Comparison of ENCODE assay signal across 8 cellular contexts in the genomic region with DNA sequence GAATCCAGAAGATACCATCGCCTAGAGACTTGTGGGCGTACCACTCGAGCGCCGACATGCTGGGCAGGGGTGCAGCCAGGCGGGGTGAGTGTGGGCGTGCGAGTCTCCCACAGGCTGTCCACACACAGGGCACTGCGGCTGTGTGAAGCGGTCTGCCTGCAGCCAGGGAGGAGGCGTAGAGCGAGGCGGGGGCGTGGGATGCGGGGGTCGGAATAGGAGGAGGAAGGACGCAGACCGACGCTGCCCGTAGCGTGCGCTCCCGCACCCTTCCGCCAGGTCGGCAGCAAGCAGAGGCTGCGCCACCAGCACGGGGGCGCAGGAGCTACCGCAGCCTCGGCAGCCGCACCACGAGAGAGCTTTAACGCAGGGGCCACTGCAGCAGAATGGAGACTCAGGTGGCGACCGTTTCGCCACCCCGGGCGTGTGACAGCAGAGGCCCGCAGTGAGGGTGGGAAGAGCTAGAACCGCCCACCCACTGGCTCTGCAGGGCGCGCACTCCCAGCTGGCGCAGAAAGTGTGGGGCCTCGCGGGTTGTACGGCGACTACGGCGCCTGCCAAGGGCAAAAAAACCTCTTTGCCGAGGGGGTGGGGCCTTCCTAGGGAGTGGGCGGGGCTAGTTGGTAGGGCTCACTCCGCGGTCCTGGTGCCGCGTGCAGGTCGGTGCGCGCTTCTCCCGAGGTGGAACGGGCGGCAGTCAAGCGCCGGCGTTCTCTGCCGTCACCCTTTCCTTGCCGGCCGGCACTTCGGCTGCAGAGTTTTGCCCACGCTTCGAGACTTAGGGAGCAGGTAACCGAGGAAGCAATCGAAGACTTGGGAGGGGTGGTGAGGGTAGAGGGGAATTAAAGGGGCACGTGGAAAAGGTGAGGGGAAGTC. TPM values are rescaled to one million over a fixed set of nuclear protein-coding genes. Genes with fewer than 3 reads are reported as not detected.
DNase-seq lines count a peak whose midpoint lies in the region; ATAC-seq and TF ChIP-seq lines count a peak whose summit lies in the region.

A gene (minus strand): TSS at position 537 of the 873 bp plus-strand sequence. CDS start 479 bp downstream, at position 58.
A gene with protein sequence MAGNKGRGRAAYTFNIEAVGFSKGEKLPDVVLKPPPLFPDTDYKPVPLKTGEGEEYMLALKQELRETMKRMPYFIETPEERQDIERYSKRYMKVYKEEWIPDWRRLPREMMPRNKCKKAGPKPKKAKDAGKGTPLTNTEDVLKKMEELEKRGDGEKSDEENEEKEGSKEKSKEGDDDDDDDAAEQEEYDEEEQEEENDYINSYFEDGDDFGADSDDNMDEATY (plus strand): TSS at position 630 of the 873 bp plus-strand sequence. CDS start 10,704 bp downstream, outside the sequence.

- H3K27me3 Mint-ChIP-seq in Caco-2 (ENCODE audit: insufficient read depth, unreplicated experiment): no peaks in the 10 kb centered on the region
- H3K27me3 Mint-ChIP-seq in activated CD8-positive, alpha-beta memory T cell treated with anti-CD3 and anti-CD28 coated beads, Interleukin-2, amount 10 ng/mL, durations not matched to agents 7 days and 5 days: no peaks in the 10 kb centered on the region

- intact Hi-C loops in Caco-2 (cut with micrococcal nuclease; ENCODE audit: unreplicated experiment): loop anchor here (1.0 kb wide), 3 partner anchors 55 to 130 kb away; a partner anchor contains a TSS

- peak within 1 kb of the TSS; percentile 44 for H3K9ac ChIP-seq in endocrine pancreas (ENCODE audit: control insufficient read depth, insufficient read depth, low read length)

- H3K4me3 ChIP-seq in Caco-2 (ENCODE audit: low read depth, low read length) (peak within 1 kb of the TSS; percentile 94), endocrine pancreas (ENCODE audit: control insufficient read depth, insufficient read depth, low read length) (peak within 1 kb of the TSS; percentile 80), mesodermal cell (ENCODE audit: extremely low read depth, insufficient read depth, low read length, poor library complexity, severe bottlenecking) (peak within 1 kb of the TSS; percentile 81)

- H3K36me3 Mint-ChIP-seq in Caco-2 (ENCODE audit: insufficient read depth, unreplicated experiment): peaks cover 11% of the 10 kb centered on the region
- H3K36me3 Mint-ChIP-seq in activated CD8-positive, alpha-beta memory T cell treated with anti-CD3 and anti-CD28 coated beads, Interleukin-2, amount 10 ng/mL, durations not matched to agents 7 days and 5 days: peaks cover 13% of the 10 kb centered on the region

- WGBS in mesodermal cell (ENCODE audit: insufficient coverage in 2 of 2), 2 experiments: 0% methylated on average over 41 to 68 of the region's 73 CpGs

- peak; percentile 44 to 69 for TF ChIP-seq CTCF in Caco-2 (IDR thresholded peaks at IDR 0.05; ENCODE audit: insufficient read depth in 1 of 2, low read depth in 1 of 2, low read length in 1 of 2, severe bottlenecking in 1 of 2, unreplicated experiment in 1 of 2)
- no peak for TF ChIP-seq CTCF in GM20000 (IDR thresholded peaks at IDR 0.05; ENCODE audit: extremely low read depth, missing control alignments)

- H3K4me1 Mint-ChIP-seq in Caco-2 (ENCODE audit: low read depth, unreplicated experiment): peaks cover 12% of the 10 kb centered on the region
- H3K4me1 Mint-ChIP-seq in activated CD8-positive, alpha-beta memory T cell treated with anti-CD3 and anti-CD28 coated beads, Interleukin-2, amount 10 ng/mL, durations not matched to agents 7 days and 5 days: peaks cover 33% of the 10 kb centered on the region

- POLR2A ChIA-PET in Caco-2 (lab: Charles Lee): interaction anchor here (0.5 to 2.5 kb wide), 4 partner anchors 54 to 907 kb away, joined by 3 to 11 read pairs (median 4); a partner anchor contains a TSS

- H3K4me3 Mint-ChIP-seq in Caco-2 (ENCODE audit: unreplicated experiment): peak within 1 kb of the TSS; percentile 94
- peak within 1 kb of the TSS; percentile 90 for H3K4me3 Mint-ChIP-seq in activated CD8-positive, alpha-beta memory T cell treated with anti-CD3 and anti-CD28 coated beads, Interleukin-2, amount 10 ng/mL, durations not matched to agents 7 days and 5 days

- peak; percentile 86 for ATAC-seq in activated CD8-positive, alpha-beta memory T cell treated with anti-CD3 and anti-CD28 coated beads, Interleukin-2, amount 10 ng/mL, durations not matched to agents 7 days and 5 days

- peaks cover 7% of the 10 kb centered on the region; the same call in 1 of the 2 replicates for H3K4me1 ChIP-seq in Caco-2
- peaks cover 11% of the 10 kb centered on the region for H3K4me1 ChIP-seq in endocrine pancreas (ENCODE audit: control insufficient read depth, insufficient read depth, low read length)
- no peaks in the 10 kb centered on the region for H3K4me1 ChIP-seq in mesodermal cell (ENCODE audit: control insufficient read depth, insufficient read depth, low read length, poor library complexity, severe bottlenecking)

- H3K9me3 Mint-ChIP-seq in Caco-2 (ENCODE audit: unreplicated experiment): no peaks in the 10 kb centered on the region
- no peaks in the 10 kb centered on the region for H3K9me3 Mint-ChIP-seq in activated CD8-positive, alpha-beta memory T cell treated with anti-CD3 and anti-CD28 coated beads, Interleukin-2, amount 10 ng/mL, durations not matched to agents 7 days and 5 days (ENCODE audit: low read depth)

- no peaks in the 10 kb centered on the region for H3K36me3 ChIP-seq in Caco-2 (ENCODE audit: control insufficient read depth, insufficient read depth, low read length)
- no peaks in the 10 kb centered on the region for H3K36me3 ChIP-seq in endocrine pancreas (ENCODE audit: control insufficient read depth, insufficient read depth, low read length)
- no peaks in the 10 kb centered on the region for H3K36me3 ChIP-seq in mesodermal cell (ENCODE audit: control insufficient read depth, insufficient read depth, low read length)

- peak within 1 kb of the TSS; percentile 93 for H3K27ac Mint-ChIP-seq in Caco-2 (ENCODE audit: unreplicated experiment)
- H3K27ac Mint-ChIP-seq in activated CD8-positive, alpha-beta memory T cell treated with anti-CD3 and anti-CD28 coated beads, Interleukin-2, amount 10 ng/mL, durations not matched to agents 7 days and 5 days: peak within 1 kb of the TSS; percentile 86

- H3K27ac ChIP-seq in mesodermal cell (ENCODE audit: low read depth, low read length, severe bottlenecking): peak within 1 kb of the TSS; percentile 62

- no TSS peak for BruUV-seq in Caco-2 (replicated peaks; lab: Mats Ljungman, UMichigan)

- no peaks in the 10 kb centered on the region for H3K9me3 ChIP-seq in Caco-2
- H3K9me3 ChIP-seq in endocrine pancreas (ENCODE audit: control insufficient read depth, low read length): no peaks in the 10 kb centered on the region
- H3K9me3 ChIP-seq in mesodermal cell (ENCODE audit: control insufficient read depth, low read length): no peaks in the 10 kb centered on the region

- DNase-seq in Caco-2 (peak; percentile 95 to 96), GM20000 (ENCODE audit: low spot score) (peak; percentile 91), HS-5 (ENCODE audit: low read depth) (peak; percentile 78), NOMO-1 (lab: John Stamatoyannopoulos, UW; ENCODE audit: unreplicated experiment in 2 of 2) (peak; percentile 87 to 96)
- DNase-seq in activated CD8-positive, alpha-beta memory T cell treated with anti-CD3 and anti-CD28 coated beads, Interleukin-2, amount 10 ng/mL, durations not matched to agents 7 days and 5 days: peak; percentile 96
- peak; percentile 75 for DNase-seq in stimulated activated CD8-positive, alpha-beta memory T cell treated with anti-CD3 and anti-CD28 coated beads, Interleukin-15, amount 100 ng/mL, for 24 hours (ENCODE audit: low read depth)

- CTCF ChIA-PET in Caco-2 (lab: Charles Lee): interaction anchor here (0.6 to 2.1 kb wide), 5 partner anchors 35 to 811 kb away, joined by 3 to 8 read pairs (median 5); a partner anchor contains a TSS
- CTCF ChIA-PET in activated CD8-positive, alpha-beta memory T cell treated with anti-CD3 and anti-CD28 coated beads, Interleukin-2, amount 10 ng/mL, durations not matched to agents 7 days and 5 days (lab: Charles Lee): interaction anchor here (1.0 to 1.3 kb wide), 8 partner anchors 12 to 74 kb away, joined by 3 to 8 read pairs (median 4); a partner anchor contains a TSS

- H3K27me3 ChIP-seq in Caco-2 (replicated peaks; ENCODE audit: control insufficient read depth, insufficient read depth, low read length): no peaks in the 10 kb centered on the region
- no peaks in the 10 kb centered on the region for H3K27me3 ChIP-seq in endocrine pancreas (ENCODE audit: control insufficient read depth, insufficient read depth, low read length)

RNA-seq across cellular contexts. Expression of the first gene that starts in this region (rescaled TPM):
- total RNA-seq in Caco-2 (2022): 3.8 and 4.9 TPM in 2 replicates
- 1 to 10 TPM; 4.7 to 6.0 TPM for total RNA-seq in activated CD8-positive, alpha-beta memory T cell treated with anti-CD3 and anti-CD28 coated beads, Interleukin-2, amount 10 ng/mL, durations not matched to agents 7 days and 5 days
- 3.9 TPM for polyA plus RNA-seq in mesodermal cell (2013, experiment 1 of 2)
- 4.5 TPM for polyA plus RNA-seq in mesodermal cell (2013, experiment 2 of 2)

RNA-seq across cellular contexts. Expression of the second gene that starts in this region (rescaled TPM):
- total RNA-seq in Caco-2 (2022): 4.5 and 5.4 TPM in 2 replicates
- 10 to 100 TPM in 1 of 2 experiments, 1 to 10 TPM in 1; 8.6 to 10.4 TPM for total RNA-seq in activated CD8-positive, alpha-beta memory T cell treated with anti-CD3 and anti-CD28 coated beads, Interleukin-2, amount 10 ng/mL, durations not matched to agents 7 days and 5 days
- polyA plus RNA-seq in mesodermal cell (2013, experiment 1 of 2): 3.6 TPM
- 6.6 TPM for polyA plus RNA-seq in mesodermal cell (2013, experiment 2 of 2)

Comparison
In these comparisons a context has a peak if more than half of its experiments do, and no peak if none do; other contexts are left out.
1. Peak in every context shown above with its lines: DNase-seq, ATAC-seq, H3K4me3 ChIP-seq and H3K27ac ChIP-seq.